25 cellular contexts compared by ENCODE assay signal in the genomic region with DNA sequence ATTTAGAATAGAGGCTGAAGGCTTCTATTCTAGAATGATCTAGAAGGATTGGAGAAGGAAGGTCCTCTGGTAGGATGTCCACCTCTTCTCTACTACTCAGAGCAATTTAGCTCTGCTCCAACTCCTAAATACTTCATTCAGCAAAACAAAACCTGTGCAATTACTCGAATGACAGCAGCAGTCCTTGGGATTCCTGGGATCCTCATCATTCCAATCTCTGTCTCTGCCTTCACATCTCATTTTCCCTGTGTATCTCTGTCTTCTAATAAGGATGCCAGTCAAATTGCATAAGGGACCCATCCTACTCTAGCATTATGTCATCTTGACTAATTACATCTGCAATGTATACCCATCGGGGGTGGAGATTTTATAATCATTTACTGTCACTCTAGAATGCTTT.
"Had no signal": no experiment of that assay in that cellular context is flagged by ENCODE, and none has a peak within 500 bp of the region (broad histone marks: within the 10 kb centered on the region; RNA-seq: fewer than 3 reads in every experiment).

No MANE protein-coding gene starts in this region.

- H3K27me3 ChIP-seq: dorsolateral prefrontal cortex, esophagus muscularis mucosa, foreskin keratinocyte, gastroesophageal sphincter, heart left ventricle, hepatocyte, left lung had no signal

- FAIRE-seq: colon, endometrium, frontal cortex, keratinocyte had no signal

- H3K36me3 Mint-ChIP-seq: immature natural killer cell, mesothelial cell of epicardium, naive B cell had no signal

- ATAC-seq: effector memory CD8-positive, alpha-beta T cell; foreskin keratinocyte; gastroesophageal sphincter; heart left ventricle; left cardiac atrium; left lung; left ventricle myocardium superior; lower lobe of right lung; mucosa of descending colon had no signal

- H2AFZ ChIP-seq: hepatocyte had no signal

- H3K9me3 Mint-ChIP-seq: effector memory CD8-positive, alpha-beta T cell; endodermal cell; immature natural killer cell; mesothelial cell of epicardium; naive B cell had no signal

- H3K79me2 ChIP-seq: hepatocyte had no signal

- DNase-seq: dermis blood vessel endothelial cell; dorsolateral prefrontal cortex; effector CD4-positive, alpha-beta T cell; effector memory CD8-positive, alpha-beta T cell; endodermal cell; foreskin keratinocyte; heart left ventricle; hypothalamus; immature natural killer cell; left cardiac atrium; left lung; left ventricle myocardium superior; lower lobe of right lung; mesenchymal stem cell; mucosa of descending colon; naive B cell had no signal

- H3K27me3 Mint-ChIP-seq: naive B cell had no signal

- H3K36me3 ChIP-seq: esophagus muscularis mucosa, gastroesophageal sphincter, heart left ventricle, left lung, lower lobe of right lung had no signal

- H3K4me3 Mint-ChIP-seq: effector memory CD8-positive, alpha-beta T cell; endodermal cell; immature natural killer cell; mesothelial cell of epicardium; naive B cell had no signal

- H3K27ac ChIP-seq: coronary artery, dorsolateral prefrontal cortex, esophagus muscularis mucosa, foreskin keratinocyte, gastroesophageal sphincter, heart left ventricle, hepatocyte, left lung, lower lobe of right lung had no signal

- H3K27ac Mint-ChIP-seq: effector memory CD8-positive, alpha-beta T cell; endodermal cell; immature natural killer cell; mesothelial cell of epicardium; naive B cell had no signal

- H3K4me1 ChIP-seq: left lung had no signal

- H3K4me3 ChIP-seq: coronary artery, dorsolateral prefrontal cortex, esophagus muscularis mucosa, gastroesophageal sphincter, heart left ventricle, hepatocyte, left lung, lower lobe of right lung, mucosa of descending colon had no signal

- H3K4me2 ChIP-seq: hepatocyte had no signal
